Comparison of ENCODE assay signal across 1 cellular context in genomic region chr3:51975857-51976549, GRCh38.
A peak's percentile ranks its signal among the peaks of the same experiment; 100 is the strongest.
TF ChIP-seq lines count a peak whose summit lies in the region.

No MANE protein-coding gene starts in this region.

TF ChIP-seq in IMR-90, 13 proteins besides CTCF, POLR2A, EP300 and RAD21:
- no peak for TF ChIP-seq ELK1 (IDR thresholded peaks at IDR 0.05; ENCODE audit: borderline replicate concordance, low read depth, low read length)
- TF ChIP-seq MAZ (IDR thresholded peaks at IDR 0.05; ENCODE audit: borderline replicate concordance, low read depth, low read length): peak; percentile 42; the same call in 1 of the 2 replicates
